8 cellular contexts compared by ENCODE assay signal in genomic region chr1:85259118-85259865, GRCh38. TPM values are rescaled to one million over a fixed set of nuclear protein-coding genes. Genes with fewer than 3 reads are reported as not detected.
DNase-seq lines count a peak whose midpoint lies in the region; ATAC-seq and TF ChIP-seq lines count a peak whose summit lies in the region.

Gene C1orf52 (minus strand): TSS chr1:85259662. CDS start chr1:85259633, 29 bp downstream.

- no peaks in the 10 kb centered on the region; the same call in 1 of the 2 replicates for H3F3A ChIP-seq in DOHH2 (ENCODE audit: control insufficient read depth, insufficient read depth)

- intact Hi-C loops in esophagus muscularis mucosa (cut with DNase I): loop anchor here (5.0 kb wide), 2 partner anchors 62 to 317 kb away; no protein-coding TSS in a partner anchor

- H3K4me3 Mint-ChIP-seq in activated T-cell treated with anti-CD3 and anti-CD28 coated beads, Interleukin-2, amount 50 U/mL, for 72 hours: peak within 1 kb of the TSS; percentile 97 to 99

- TF ChIP-seq POLR2A in Peyer's patch (IDR thresholded peaks at IDR 0.05) (peak; percentile 68 to 80), esophagus muscularis mucosa (IDR thresholded peaks at IDR 0.05; ENCODE audit: low read depth) (peak; percentile 67)

- H3K9me3 ChIP-seq in DOHH2 (ENCODE audit: control insufficient read depth, insufficient read depth, low read length) (no peaks in the 10 kb centered on the region), KOPT-K1 (ENCODE audit: insufficient read depth, low read length, poor library complexity, severe bottlenecking) (peaks cover 10% of the 10 kb centered on the region), Peyer's patch (no peaks in the 10 kb centered on the region), esophagus muscularis mucosa (no peaks in the 10 kb centered on the region)

- H3K4me1 Mint-ChIP-seq in activated T-cell treated with anti-CD3 and anti-CD28 coated beads, Interleukin-2, amount 50 U/mL, for 72 hours (ENCODE audit: low read depth): peaks cover 47% of the 10 kb centered on the region

- H3K4me2 ChIP-seq in DOHH2 (ENCODE audit: low read length): peak within 1 kb of the TSS; percentile 86

- H3K4me3 ChIP-seq in DOHH2 (ENCODE audit: low read length) (peak within 1 kb of the TSS; percentile 87), Peyer's patch (peak within 1 kb of the TSS; percentile 85 to 95 (median 92)), esophagus muscularis mucosa (peak within 1 kb of the TSS; percentile 73 to 96 (median 82))

- TF ChIP-seq EP300 in esophagus muscularis mucosa (IDR thresholded peaks at IDR 0.05): no peak

- H3K36me3 ChIP-seq in DOHH2 (ENCODE audit: control insufficient read depth, low read length) (peaks cover 48% of the 10 kb centered on the region), KOPT-K1 (ENCODE audit: insufficient read depth, low read length) (peaks cover 52% of the 10 kb centered on the region), Peyer's patch (peaks cover 0 to 22% (median 0%) of the 10 kb centered on the region in 3 donors), esophagus muscularis mucosa (peaks cover 0 to 28% (median 14%) of the 10 kb centered on the region in 4 donors)

- H3K4me1 ChIP-seq in DOHH2 (ENCODE audit: control insufficient read depth, low read length) (peaks cover 19% of the 10 kb centered on the region), Peyer's patch (peaks cover 0 to 35% (median 9%) of the 10 kb centered on the region in 4 donors), esophagus muscularis mucosa (peaks cover 24 to 52% (median 48%) of the 10 kb centered on the region in 4 donors)

- peak; percentile 97 for ATAC-seq in GM21786 (IDR thresholded peaks at IDR 0.05; ENCODE audit: unreplicated experiment)
- ATAC-seq in activated T-cell treated with anti-CD3 and anti-CD28 coated beads, Interleukin-2, amount 50 U/mL, for 72 hours (replicated peaks in 1 of 2): peak; percentile 94 to 96

- WGBS in esophagus muscularis mucosa: 0% methylated on average over 4 of the region's 64 CpGs

- DNase-seq in Peyer's patch (peak; percentile 97), esophagus muscularis mucosa (ENCODE audit: extremely low spot score) (peak; percentile 99), myocyte (ENCODE audit: low read depth) (peak; percentile 93)
- peak; percentile 96 to 98 for DNase-seq in activated T-cell treated with anti-CD3 and anti-CD28 coated beads, Interleukin-2, amount 50 U/mL, for 72 hours
- DNase-seq in stimulated activated CD8-positive, alpha-beta memory T cell treated with anti-CD3 and anti-CD28 coated beads, Interleukin-7, amount 100 ng/mL, for 48 hours (ENCODE audit: extremely low read depth in 1 of 2, low read depth in 1 of 2): peak; percentile 82 to 93

- no peaks in the 10 kb centered on the region for H4K20me1 ChIP-seq in DOHH2 (ENCODE audit: control insufficient read depth, insufficient read depth, low read depth, low read length)

- H3K79me2 ChIP-seq in DOHH2 (ENCODE audit: control insufficient read depth, low read length): peaks cover 38% of the 10 kb centered on the region

- H3K9me2 ChIP-seq in DOHH2 (replicated peaks; ENCODE audit: control insufficient read depth, low read length): no peaks in the 10 kb centered on the region

- no peaks in the 10 kb centered on the region for H3K27me3 Mint-ChIP-seq in activated T-cell treated with anti-CD3 and anti-CD28 coated beads, Interleukin-2, amount 50 U/mL, for 72 hours (ENCODE audit: low read depth)

- H3K27ac Mint-ChIP-seq in activated T-cell treated with anti-CD3 and anti-CD28 coated beads, Interleukin-2, amount 50 U/mL, for 72 hours: peak within 1 kb of the TSS; percentile 97

- peaks cover 0 to 2% of the 10 kb centered on the region in 2 donors for H3K9me3 Mint-ChIP-seq in activated T-cell treated with anti-CD3 and anti-CD28 coated beads, Interleukin-2, amount 50 U/mL, for 72 hours

- H3K27me3 ChIP-seq in DOHH2 (ENCODE audit: control insufficient read depth, low read length): no peaks in the 10 kb centered on the region
- H3K27me3 ChIP-seq in Peyer's patch: no peaks in the 10 kb centered on the region
- H3K27me3 ChIP-seq in esophagus muscularis mucosa: no peaks in the 10 kb centered on the region

- H3K36me3 Mint-ChIP-seq in activated T-cell treated with anti-CD3 and anti-CD28 coated beads, Interleukin-2, amount 50 U/mL, for 72 hours (ENCODE audit: insufficient read depth in 2 of 2): peaks cover 7 to 18% of the 10 kb centered on the region in 2 donors

- TF ChIP-seq CTCF in DOHH2 (IDR thresholded peaks at IDR 0.05; ENCODE audit: low read depth, low read length, poor library complexity, severe bottlenecking) (peak; percentile 90), Peyer's patch (IDR thresholded peaks at IDR 0.05) (peak; percentile 91 to 100 (median 96)), esophagus muscularis mucosa (IDR thresholded peaks at IDR 0.05) (peak in 2 of 3 experiments; percentile 99 to 100)

- H3K27ac ChIP-seq in DOHH2 (ENCODE audit: low read depth, low read length) (no peak within 1 kb of the TSS), KOPT-K1 (ENCODE audit: low read depth, low read length, poor library complexity, severe bottlenecking) (peak within 1 kb of the TSS; percentile 69), Peyer's patch (peak within 1 kb of the TSS; percentile 74 to 86 (median 79)), esophagus muscularis mucosa (replicated peaks in 1 of 4) (peak within 1 kb of the TSS; percentile 71 to 91 (median 85))

RNA-seq across cellular contexts. Expression of gene C1orf52, which starts in this region (rescaled TPM):
- total RNA-seq in Peyer's patch (10 to 100 TPM; 15.1 to 57.8 (median 18.4) TPM), esophagus muscularis mucosa (10 to 100 TPM; 11.2 to 22.4 (median 15.4) TPM), myocyte (9.8 and 12.8 TPM in 2 replicates)
- 10 to 100 TPM; 23.3 to 25.6 TPM for total RNA-seq in activated T-cell treated with anti-CD3 and anti-CD28 coated beads, Interleukin-2, amount 50 U/mL, for 72 hours
- polyA plus RNA-seq in myocyte (2012): 26.2 TPM
